1 cellular context compared by ENCODE assay signal in the genomic region with DNA sequence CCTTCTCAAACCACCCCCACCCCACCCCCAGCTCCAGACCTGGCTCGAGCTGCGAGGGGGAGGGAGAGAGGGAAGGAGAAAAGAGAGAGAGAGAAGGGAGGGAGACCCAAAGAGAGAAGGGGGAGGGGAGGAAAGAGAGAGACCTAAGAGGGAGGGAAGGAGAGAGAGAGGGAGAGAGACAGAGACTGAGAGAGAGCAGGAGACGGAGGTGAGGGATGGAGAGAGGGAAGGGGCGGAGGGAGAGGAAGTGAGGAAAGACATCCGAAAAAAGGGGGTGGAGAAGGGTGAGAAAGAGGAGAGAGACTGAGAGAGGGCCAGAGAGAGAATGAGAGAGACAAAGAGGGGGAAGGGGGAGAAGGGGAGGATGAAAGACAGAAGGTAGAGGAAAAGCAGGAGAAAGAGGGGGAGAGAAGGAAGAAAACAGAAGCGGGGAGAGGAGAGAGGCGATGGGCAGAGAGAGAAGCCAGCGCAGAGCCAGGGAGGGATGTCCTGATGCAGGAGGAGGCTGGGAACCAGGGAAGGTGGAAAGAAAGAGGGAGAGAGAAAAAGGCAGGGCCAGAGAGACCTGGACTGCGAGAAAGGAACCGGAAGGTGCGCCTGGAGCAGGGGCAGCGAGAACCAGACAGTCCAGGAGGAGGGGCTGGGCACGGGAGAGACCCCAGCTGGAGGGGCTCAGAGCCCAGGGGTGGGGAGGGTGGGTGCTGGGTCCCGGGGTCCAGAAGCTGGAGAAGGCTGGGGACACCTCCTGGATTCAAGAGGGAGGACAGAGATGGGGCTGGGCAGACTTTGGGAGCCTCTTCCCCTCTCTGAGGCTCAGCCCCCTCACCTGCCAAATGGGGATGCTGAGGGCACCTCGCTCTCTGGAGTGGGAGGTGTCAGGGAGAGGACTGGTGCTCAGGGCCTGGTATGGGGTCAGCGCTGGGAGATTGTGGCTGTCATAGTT.
TF ChIP-seq lines count a peak whose summit lies in the region.

No MANE protein-coding gene starts in this region.

TF ChIP-seq in HEK293, 187 proteins besides CTCF, POLR2A, EP300 and RAD21 (continued from another document):
- TF ChIP-seq, protein P1, sequence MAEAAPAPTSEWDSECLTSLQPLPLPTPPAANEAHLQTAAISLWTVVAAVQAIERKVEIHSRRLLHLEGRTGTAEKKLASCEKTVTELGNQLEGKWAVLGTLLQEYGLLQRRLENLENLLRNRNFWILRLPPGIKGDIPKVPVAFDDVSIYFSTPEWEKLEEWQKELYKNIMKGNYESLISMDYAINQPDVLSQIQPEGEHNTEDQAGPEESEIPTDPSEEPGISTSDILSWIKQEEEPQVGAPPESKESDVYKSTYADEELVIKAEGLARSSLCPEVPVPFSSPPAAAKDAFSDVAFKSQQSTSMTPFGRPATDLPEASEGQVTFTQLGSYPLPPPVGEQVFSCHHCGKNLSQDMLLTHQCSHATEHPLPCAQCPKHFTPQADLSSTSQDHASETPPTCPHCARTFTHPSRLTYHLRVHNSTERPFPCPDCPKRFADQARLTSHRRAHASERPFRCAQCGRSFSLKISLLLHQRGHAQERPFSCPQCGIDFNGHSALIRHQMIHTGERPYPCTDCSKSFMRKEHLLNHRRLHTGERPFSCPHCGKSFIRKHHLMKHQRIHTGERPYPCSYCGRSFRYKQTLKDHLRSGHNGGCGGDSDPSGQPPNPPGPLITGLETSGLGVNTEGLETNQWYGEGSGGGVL (tag by site-specific recombination; IDR thresholded peaks at IDR 0.05) = peak; percentile 89
- TF ChIP-seq HOXA7 (CRISPR knock-in tag; IDR thresholded peaks at IDR 0.05; ENCODE audit: borderline replicate concordance) (no peak), ZNF114 (tag by site-specific recombination; IDR thresholded peaks at IDR 0.05) (peak; percentile 54; the same call in 1 of the 2 replicates), GFI1B (tag by site-specific recombination; IDR thresholded peaks at IDR 0.05) (no peak), PRDM10 (tag by site-specific recombination; IDR thresholded peaks at IDR 0.05) (peak; percentile 59), ZFP3 (tag by site-specific recombination; IDR thresholded peaks at IDR 0.05; ENCODE audit: low read depth) (no peak), ZBTB26 (tag by site-specific recombination; optimal IDR thresholded peaks at IDR 0.05) (no peak), MYNN (tag by site-specific recombination; IDR thresholded peaks at IDR 0.05; ENCODE audit: borderline replicate concordance) (no peak), SP3 (tag by site-specific recombination; IDR thresholded peaks at IDR 0.05) (peak; percentile 64), ZNF404 (tag by site-specific recombination; IDR thresholded peaks at IDR 0.05) (no peak), ZNF121 (tag by site-specific recombination; IDR thresholded peaks at IDR 0.05) (no peak), SP2 (tag by site-specific recombination; IDR thresholded peaks at IDR 0.05) (peak; percentile 4; the same call in 1 of the 2 replicates), ZFHX2 (tag by site-specific recombination; conservative IDR thresholded peaks at IDR 0.05) (peak; percentile 81), ZNF157 (tag by site-specific recombination; IDR thresholded peaks at IDR 0.05) (peak; percentile 30; the same call in 1 of the 2 replicates), GLI2 (tag by site-specific recombination; IDR thresholded peaks at IDR 0.05; ENCODE audit: borderline replicate concordance, low read depth) (no peak), ZNF366 (tag by site-specific recombination; conservative IDR thresholded peaks at IDR 0.05) (peak; percentile 98), KLF8 (tag by site-specific recombination; IDR thresholded peaks at IDR 0.05) (peak; percentile 40; the same call in 1 of the 2 replicates), WT1 (tag by site-specific recombination; IDR thresholded peaks at IDR 0.05) (no peak), ZNF596 (tag by site-specific recombination; IDR thresholded peaks at IDR 0.05) (peak; percentile 93), GLI4 (tag by site-specific recombination; IDR thresholded peaks at IDR 0.05) (0 out of 2 replicates have a peak, but pooled peaks have one; percentile 13), ZBTB1 (tag by site-specific recombination; IDR thresholded peaks at IDR 0.05) (no peak), ZNF423 (tag by site-specific recombination; IDR thresholded peaks at IDR 0.05) (no peak), ZNF274 (IDR thresholded peaks at IDR 0.05; ENCODE audit: low read length) (no peak), ZNF274 (tag by site-specific recombination; IDR thresholded peaks at IDR 0.05; ENCODE audit: borderline replicate concordance) (0 out of 2 replicates have a peak, but pooled peaks have one; percentile 65), KLF16 (tag by site-specific recombination; IDR thresholded peaks at IDR 0.05) (peak; percentile 82), ZFP69B (tag by site-specific recombination; IDR thresholded peaks at IDR 0.05) (no peak), ZSCAN18 (tag by site-specific recombination; IDR thresholded peaks at IDR 0.05) (peak; percentile 77), ZNF266 (tag by site-specific recombination; IDR thresholded peaks at IDR 0.05; ENCODE audit: low read depth) (no peak), KLF1 (tag by site-specific recombination; IDR thresholded peaks at IDR 0.05) (peak; percentile 5; the same call in 1 of the 2 replicates), ZNF623 (tag by site-specific recombination; IDR thresholded peaks at IDR 0.05) (no peak), ZNF843 (tag by site-specific recombination; IDR thresholded peaks at IDR 0.05) (no peak), ZNF768 (tag by site-specific recombination; IDR thresholded peaks at IDR 0.05) (no peak), EGR2 (tag by site-specific recombination; IDR thresholded peaks at IDR 0.05; ENCODE audit: low read depth) (peak; percentile 70), AEBP2 (tag by site-specific recombination; IDR thresholded peaks at IDR 0.05; ENCODE audit: borderline replicate concordance) (no peak), REST (tag by site-specific recombination; IDR thresholded peaks at IDR 0.05) (no peak), ZNF211 (tag by site-specific recombination; IDR thresholded peaks at IDR 0.05; ENCODE audit: low read depth) (no peak)
- TF ChIP-seq, protein P2, sequence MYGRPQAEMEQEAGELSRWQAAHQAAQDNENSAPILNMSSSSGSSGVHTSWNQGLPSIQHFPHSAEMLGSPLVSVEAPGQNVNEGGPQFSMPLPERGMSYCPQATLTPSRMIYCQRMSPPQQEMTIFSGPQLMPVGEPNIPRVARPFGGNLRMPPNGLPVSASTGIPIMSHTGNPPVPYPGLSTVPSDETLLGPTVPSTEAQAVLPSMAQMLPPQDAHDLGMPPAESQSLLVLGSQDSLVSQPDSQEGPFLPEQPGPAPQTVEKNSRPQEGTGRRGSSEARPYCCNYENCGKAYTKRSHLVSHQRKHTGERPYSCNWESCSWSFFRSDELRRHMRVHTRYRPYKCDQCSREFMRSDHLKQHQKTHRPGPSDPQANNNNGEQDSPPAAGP (tag by site-specific recombination; IDR thresholded peaks at IDR 0.05) = no peak
- TF ChIP-seq, protein P3, sequence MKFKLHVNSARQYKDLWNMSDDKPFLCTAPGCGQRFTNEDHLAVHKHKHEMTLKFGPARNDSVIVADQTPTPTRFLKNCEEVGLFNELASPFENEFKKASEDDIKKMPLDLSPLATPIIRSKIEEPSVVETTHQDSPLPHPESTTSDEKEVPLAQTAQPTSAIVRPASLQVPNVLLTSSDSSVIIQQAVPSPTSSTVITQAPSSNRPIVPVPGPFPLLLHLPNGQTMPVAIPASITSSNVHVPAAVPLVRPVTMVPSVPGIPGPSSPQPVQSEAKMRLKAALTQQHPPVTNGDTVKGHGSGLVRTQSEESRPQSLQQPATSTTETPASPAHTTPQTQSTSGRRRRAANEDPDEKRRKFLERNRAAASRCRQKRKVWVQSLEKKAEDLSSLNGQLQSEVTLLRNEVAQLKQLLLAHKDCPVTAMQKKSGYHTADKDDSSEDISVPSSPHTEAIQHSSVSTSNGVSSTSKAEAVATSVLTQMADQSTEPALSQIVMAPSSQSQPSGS (tag by site-specific recombination; IDR thresholded peaks at IDR 0.05; ENCODE audit: low read depth) = no peak
TF ChIP-seq in HEK293: peak in this region for 18.
